In genomic region chr12:40921563-40922163, GRCh38 we compare ENCODE assay signal across 7 cellular contexts.
A peak's percentile ranks its signal among the peaks of the same experiment; 100 is the strongest.
DNase-seq lines count a peak whose midpoint lies in the region; ATAC-seq and TF ChIP-seq lines count a peak whose summit lies in the region.

No MANE protein-coding gene starts in this region.

- no peaks in the 10 kb centered on the region for H3K4me1 ChIP-seq in breast epithelium

- TF ChIP-seq CTCF in breast epithelium (IDR thresholded peaks at IDR 0.05) = peak; percentile 40 to 68 (median 64)

- intact Hi-C loops in breast epithelium (cut with DNase I; ENCODE audit: low total_unique reads) = no loop called here

- ATAC-seq in GM21576 (IDR thresholded peaks at IDR 0.05; ENCODE audit: unreplicated experiment) = no peak

- TF ChIP-seq POLR2A in breast epithelium (IDR thresholded peaks at IDR 0.05) = no peak

- H3K4me3 ChIP-seq in breast epithelium = no peak overlapping the region

- DNase-seq in GM03348 (ENCODE audit: low spot score) (peak; percentile 28), LHCN-M2 (ENCODE audit: low read depth) (peak; percentile 1), breast epithelium (ENCODE audit: low spot score in 2 of 2) (no peak), midbrain (lab: John Stamatoyannopoulos, UW) (peak; percentile 31), DMS79 (lab: John Stamatoyannopoulos, UW) (no peak)
- DNase-seq in activated CD4-positive, alpha-beta T cell treated with anti-CD3 and anti-CD28 coated beads, Interleukin-2, amount 50 U/mL, for 4 hours = no peak

- no peaks in the 10 kb centered on the region for H3K27me3 ChIP-seq in breast epithelium

- no peaks in the 10 kb centered on the region for H3K9me3 ChIP-seq in breast epithelium

- no peaks in the 10 kb centered on the region for H3K36me3 ChIP-seq in breast epithelium

- H3K27ac ChIP-seq in breast epithelium = no peak overlapping the region

Comparison
In these comparisons a context has a peak if more than half of its experiments do, and no peak if none do; other contexts are left out.
1. DNase-seq: peak in GM03348 (single experiment), LHCN-M2 (single experiment) and midbrain (single experiment); none in breast epithelium (0 of 2), DMS79 (single experiment) and activated CD4-positive, alpha-beta T cell treated with anti-CD3 and anti-CD28 coated beads, Interleukin-2, amount 50 U/mL, for 4 hours (0 of 2).